ENCODE assay signal across 2 cellular contexts in the genomic region with DNA sequence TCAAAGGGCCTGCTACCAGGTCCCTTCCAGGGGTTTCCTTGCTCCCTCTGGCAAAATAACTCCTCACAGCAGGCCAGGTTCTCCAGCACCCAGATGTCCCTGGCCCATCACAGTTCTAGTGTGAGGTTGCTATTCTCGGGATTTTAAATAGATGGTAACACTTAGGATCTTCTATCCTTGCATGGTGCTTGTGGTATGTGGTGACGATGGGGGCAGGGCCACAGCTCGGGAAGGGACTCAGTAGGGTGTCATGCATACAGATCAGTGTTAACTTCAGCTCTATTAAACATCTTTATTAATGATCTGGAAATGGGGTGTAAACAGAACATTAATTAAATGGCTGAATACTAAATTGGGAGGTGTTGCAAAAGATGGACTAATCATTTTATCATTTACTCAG.
TF ChIP-seq lines count a peak whose summit lies in the region.

No MANE protein-coding gene starts in this region.

TF ChIP-seq in IMR-90, 13 proteins besides CTCF, POLR2A, EP300 and RAD21:
- TF ChIP-seq MAFK (IDR thresholded peaks at IDR 0.05; ENCODE audit: low read depth, low read length) (no peak), SMC3 (IDR thresholded peaks at IDR 0.05; ENCODE audit: low read depth, low read length) (no peak), BHLHE40 (IDR thresholded peaks at IDR 0.05; ENCODE audit: low read depth, low read length) (no peak), MXI1 (IDR thresholded peaks at IDR 0.05; ENCODE audit: borderline replicate concordance, low read depth, low read length) (no peak), FOS (IDR thresholded peaks at IDR 0.05; ENCODE audit: low read depth, low read length) (no peak), RFX5 (IDR thresholded peaks at IDR 0.05; ENCODE audit: low read depth, low read length) (no peak), CEBPB (IDR thresholded peaks at IDR 0.05; ENCODE audit: low read depth, low read length) (no peak), NFE2L2 (IDR thresholded peaks at IDR 0.05; ENCODE audit: low read depth, low read length) (no peak), USF2 (IDR thresholded peaks at IDR 0.05; ENCODE audit: low read depth, low read length) (no peak), CHD1 (IDR thresholded peaks at IDR 0.05; ENCODE audit: low read depth, low read length) (no peak), ELK1 (IDR thresholded peaks at IDR 0.05; ENCODE audit: borderline replicate concordance, low read depth, low read length) (no peak), MAZ (IDR thresholded peaks at IDR 0.05; ENCODE audit: borderline replicate concordance, low read depth, low read length) (no peak), RCOR1 (IDR thresholded peaks at IDR 0.05; ENCODE audit: insufficient replicate concordance, low read length) (no peak)

TF ChIP-seq in GM12878, 131 proteins besides CTCF, POLR2A, EP300 and RAD21:
- TF ChIP-seq ZNF274 (IDR thresholded peaks at IDR 0.05; ENCODE audit: insufficient read depth, insufficient read length) (no peak), FOXK2 (IDR thresholded peaks at IDR 0.05) (no peak), ETV6 (conservative IDR thresholded peaks at IDR 0.05 in 1 of 2, IDR thresholded peaks at IDR 0.05 in 1 of 2; ENCODE audit: borderline replicate concordance in 1 of 2, low read depth in 1 of 2) (no peak), STAT3 (IDR thresholded peaks at IDR 0.05; ENCODE audit: low read depth, low read length) (no peak), RAD51 (IDR thresholded peaks at IDR 0.05) (no peak), JUNB (IDR thresholded peaks at IDR 0.05) (no peak), BACH1 (IDR thresholded peaks at IDR 0.05; ENCODE audit: borderline replicate concordance) (no peak)
- TF ChIP-seq, protein P1, sequence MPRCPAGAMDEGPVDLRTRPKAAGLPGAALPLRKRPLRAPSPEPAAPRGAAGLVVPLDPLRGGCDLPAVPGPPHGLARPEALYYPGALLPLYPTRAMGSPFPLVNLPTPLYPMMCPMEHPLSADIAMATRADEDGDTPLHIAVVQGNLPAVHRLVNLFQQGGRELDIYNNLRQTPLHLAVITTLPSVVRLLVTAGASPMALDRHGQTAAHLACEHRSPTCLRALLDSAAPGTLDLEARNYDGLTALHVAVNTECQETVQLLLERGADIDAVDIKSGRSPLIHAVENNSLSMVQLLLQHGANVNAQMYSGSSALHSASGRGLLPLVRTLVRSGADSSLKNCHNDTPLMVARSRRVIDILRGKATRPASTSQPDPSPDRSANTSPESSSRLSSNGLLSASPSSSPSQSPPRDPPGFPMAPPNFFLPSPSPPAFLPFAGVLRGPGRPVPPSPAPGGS (IDR thresholded peaks at IDR 0.05; ENCODE audit: borderline replicate concordance, insufficient read depth, low read depth, low read length, poor library complexity, severe bottlenecking) = no peak
TF ChIP-seq in GM12878: peak in this region for 0.
